In genomic region chr15:71962537-71962936, GRCh38 we compare ENCODE assay signal across 17 cellular contexts.
DNase-seq lines count a peak whose midpoint lies in the region; ATAC-seq, FAIRE-seq and TF ChIP-seq lines count a peak whose summit lies in the region.
"Had no signal": no experiment of that assay in that cellular context is flagged by ENCODE, and none has a peak within 500 bp of the region (broad histone marks: within the 10 kb centered on the region; RNA-seq: fewer than 3 reads in every experiment).

No MANE protein-coding gene starts in this region.

- no peak for DNase-seq in A549 (ENCODE audit: low read depth in 1 of 2, low spot score in 1 of 2)
- peak; percentile 3 for DNase-seq in GM12865 (ENCODE audit: low read depth)
- peak; percentile 42 for DNase-seq in NCI-H2227 (lab: John Stamatoyannopoulos, UW; ENCODE audit: unreplicated experiment)
- peak; percentile 3 for DNase-seq in dermis blood vessel endothelial cell
- no peak for DNase-seq in SW480 (ENCODE audit: low spot score)
- DNase-seq in GM23248: no peak
- DNase-seq: BE2C; CD4-positive, alpha-beta memory T cell; GF-D8; MG63; NCI-H1105; NCI-H1930; NCI-H524 treated with DMSO at 0.1 percent for 48 hours had no signal

- no peaks in the 10 kb centered on the region for H4K20me1 ChIP-seq in GM23248 (ENCODE audit: insufficient read depth)

- no peak overlapping the region for H2AFZ ChIP-seq in GM23248

- peaks cover 7% of the 10 kb centered on the region; the same call in 1 of the 3 replicates for H3K4me1 ChIP-seq in A549
- peaks cover 0 to 19% (median 0%) of the 10 kb centered on the region in 3 donors for H3K4me1 ChIP-seq in gastroesophageal sphincter
- no peaks in the 10 kb centered on the region for H3K4me1 ChIP-seq in GM23248 (ENCODE audit: insufficient read depth)

- TF ChIP-seq EP300 in A549 (IDR thresholded peaks at IDR 0.05) (no peak), gastroesophageal sphincter (IDR thresholded peaks at IDR 0.05) (no peak)

- FAIRE-seq in A549 (lab: Jason Lieb, UNC): no peak
- FAIRE-seq: H54 had no signal

- TF ChIP-seq RAD21 in A549 (conservative IDR thresholded peaks at IDR 0.05 in 1 of 2, IDR thresholded peaks at IDR 0.05 in 1 of 2): no peak

- H3F3A ChIP-seq in GM23248 (ENCODE audit: insufficient read depth): no peaks in the 10 kb centered on the region

- H3K4me2 ChIP-seq in A549 (peak overlapping the region; percentile 14; the same call in 1 of the 3 replicates), GM23248 (ENCODE audit: unreplicated experiment) (no peak overlapping the region)

- H3K79me2 ChIP-seq in GM23248 (ENCODE audit: insufficient read depth): no peaks in the 10 kb centered on the region

- H3K9ac ChIP-seq in GM23248: no peak overlapping the region

- H3K36me3 ChIP-seq in gastroesophageal sphincter (peaks cover 0 to 28% of the 10 kb centered on the region in 2 donors), GM23248 (ENCODE audit: low read depth) (0 out of 2 replicates have a peak, but pooled peaks cover 14% of the 10 kb centered on the region)
- H3K36me3 ChIP-seq: BE2C, MG63 had no signal

- H3K27me3 ChIP-seq in gastroesophageal sphincter: no peaks in the 10 kb centered on the region
- no peaks in the 10 kb centered on the region for H3K27me3 ChIP-seq in GM23248 (replicated peaks; ENCODE audit: insufficient read depth)
- H3K27me3 ChIP-seq: BE2C, MG63 had no signal

- no peaks in the 10 kb centered on the region for H3K9me3 ChIP-seq in A549
- no peaks in the 10 kb centered on the region for H3K9me3 ChIP-seq in gastroesophageal sphincter
- no peaks in the 10 kb centered on the region for H3K9me3 ChIP-seq in GM23248 (ENCODE audit: low read depth)
- H3K9me3 ChIP-seq: BE2C, MG63 had no signal

- TF ChIP-seq POLR2A in A549 (IDR thresholded peaks at IDR 0.05; ENCODE audit: low read length) (no peak), gastroesophageal sphincter (IDR thresholded peaks at IDR 0.05) (no peak)

- POLR2A ChIA-PET in A549 (lab: Yijun Ruan, JAX): no interaction called here

- H3K27ac ChIP-seq in A549 (no peak overlapping the region), gastroesophageal sphincter (no peak overlapping the region), GM23248 (no peak overlapping the region)
- H3K27ac ChIP-seq: HL-60, SK-N-MC had no signal

- CTCF ChIA-PET in A549 (lab: Yijun Ruan, JAX): interaction anchor here (0.9 to 1.0 kb wide), 2 partner anchors 26 to 162 kb away, joined by 3 read pairs; no protein-coding TSS in a partner anchor

- ATAC-seq in A549: no peak
- no peak for ATAC-seq in gastroesophageal sphincter

- H3K9me2 ChIP-seq in GM23248 (ENCODE audit: insufficient read depth): no peaks in the 10 kb centered on the region

- no peak overlapping the region for H3K4me3 ChIP-seq in A549
- no peak overlapping the region for H3K4me3 ChIP-seq in GM12865 (ENCODE audit: low read depth, low read length)
- H3K4me3 ChIP-seq in gastroesophageal sphincter: no peak overlapping the region
- H3K4me3 ChIP-seq in GM23248: no peak overlapping the region
- H3K4me3 ChIP-seq: MG63, SK-N-MC had no signal

- TF ChIP-seq CTCF in A549 (IDR thresholded peaks at IDR 0.05): no peak
- TF ChIP-seq CTCF in GM12865 (IDR thresholded peaks at IDR 0.05; ENCODE audit: insufficient read depth, low read depth, low read length, missing control alignments): no peak
- no peak for TF ChIP-seq CTCF in gastroesophageal sphincter (IDR thresholded peaks at IDR 0.05)

- in situ Hi-C loops in GM23248 (cut with MboI): no loop called here

- WGBS in A549 (ENCODE audit: missing lambda C conversion rate): 91% methylated on average over 1 of the region's 1 CpG
- WGBS in gastroesophageal sphincter (ENCODE audit: low coverage in 1 of 2), 2 donors: 82 to 85% methylated on average over 1 of the region's 1 CpG
- 93 to 100% methylated on average over 1 of the region's 1 CpG for WGBS in GM23248 (ENCODE audit: low coverage in 1 of 2, low lambda C conversion rate in 2 of 2, missing lambda C conversion rate in 2 of 2), 2 experiments

TF ChIP-seq in A549, 52 proteins besides CTCF, POLR2A, EP300 and RAD21:
- TF ChIP-seq KDM5A (IDR thresholded peaks at IDR 0.05): no peak
- no peak for TF ChIP-seq KDM1A (IDR thresholded peaks at IDR 0.05; ENCODE audit: low read depth)
- TF ChIP-seq EHF (CRISPR knock-in tag; IDR thresholded peaks at IDR 0.05): no peak
- TF ChIP-seq ZSCAN20 (CRISPR knock-in tag; IDR thresholded peaks at IDR 0.05): no peak
- TF ChIP-seq PHF8 (IDR thresholded peaks at IDR 0.05; ENCODE audit: borderline replicate concordance, low read depth): no peak

Comparison
In these comparisons a context has a peak if more than half of its experiments do, and no peak if none do; other contexts are left out.
1. DNase-seq: peak in GM12865 (single experiment), NCI-H2227 (single experiment) and dermis blood vessel endothelial cell (single experiment); none in A549 (0 of 2), SW480 (single experiment) and GM23248 (single experiment).